9 cellular contexts compared by ENCODE assay signal in genomic region chrX:100895365-100896075, GRCh38. TPM values are rescaled to one million over a fixed set of nuclear protein-coding genes. Genes with fewer than 3 reads are reported as not detected.
DNase-seq lines count a peak whose midpoint lies in the region; ATAC-seq and TF ChIP-seq lines count a peak whose summit lies in the region.
"Had no signal": no experiment of that assay in that cellular context is flagged by ENCODE, and none has a peak within 500 bp of the region (broad histone marks: within the 10 kb centered on the region; RNA-seq: fewer than 3 reads in every experiment).

No MANE protein-coding gene starts in this region.

- 33 to 36% methylated on average over 5 of the region's 5 CpGs for WGBS in heart right ventricle, 2 donors
- no CpG with 5 or more reads among the region's 5 CpGs for WGBS in neuronal stem cell (ENCODE audit: extremely low coverage in 2 of 2, insufficient read length in 2 of 2, insufficient replicate concordance in 1 of 2), 2 donors

- H2BK5ac ChIP-seq in neuronal stem cell (ENCODE audit: low read length) = no peak overlapping the region

- TF ChIP-seq CTCF in heart right ventricle (IDR thresholded peaks at IDR 0.05) = peak in 8 of 9 donors; percentile 14 to 40 (median 28)
- peak in 1 of 2 donors; percentile 49 for TF ChIP-seq CTCF in right atrium auricular region (IDR thresholded peaks at IDR 0.05)

- H3K79me1 ChIP-seq in neuronal stem cell (ENCODE audit: low read depth, low read length) = no peaks in the 10 kb centered on the region

- no peak overlapping the region for H3K23ac ChIP-seq in neuronal stem cell (ENCODE audit: low read depth, low read length, poor library complexity)

- ATAC-seq in heart right ventricle (peak in 1 of 8 donors; percentile 25), HG02870 (IDR thresholded peaks at IDR 0.05; ENCODE audit: unreplicated experiment) (peak; percentile 59), HG02642 (IDR thresholded peaks at IDR 0.05; ENCODE audit: poor library complexity, unreplicated experiment) (no peak), GM19455 (IDR thresholded peaks at IDR 0.05; ENCODE audit: unreplicated experiment) (no peak)

- DNase-seq in heart right ventricle = peak in 1 of 2 donors; percentile 2
- no peak for DNase-seq in right atrium auricular region (ENCODE audit: low spot score)
- peak; percentile 2 for DNase-seq in NCI-H82 treated with DMSO at 0.1 percent for 48 hours (lab: John Stamatoyannopoulos, UW; ENCODE audit: unreplicated experiment)
- DNase-seq in ecto neural progenitor cell (ENCODE audit: low spot score) = peak; percentile 44
- DNase-seq in neuronal stem cell (ENCODE audit: low spot score) = peak; percentile 4

- H3K27ac ChIP-seq in heart right ventricle (no peak overlapping the region), right atrium auricular region (no peak overlapping the region), neuronal stem cell (replicated peaks; ENCODE audit: low read length) (no peak overlapping the region)
- H3K27ac ChIP-seq: dorsolateral prefrontal cortex had no signal

- no peak overlapping the region for H4K8ac ChIP-seq in neuronal stem cell (ENCODE audit: low read depth, low read length)

- no peaks in the 10 kb centered on the region for H3K9me3 ChIP-seq in heart right ventricle
- no peaks in the 10 kb centered on the region for H3K9me3 ChIP-seq in right atrium auricular region
- no peaks in the 10 kb centered on the region for H3K9me3 ChIP-seq in neuronal stem cell (replicated peaks in 1 of 2; ENCODE audit: control insufficient read depth in 2 of 2, insufficient read depth in 1 of 2, low read depth in 1 of 2, low read length in 2 of 2)

- no peak overlapping the region for H2AFZ ChIP-seq in neuronal stem cell (ENCODE audit: low read length)

- H3K4me2 ChIP-seq in neuronal stem cell (ENCODE audit: insufficient read depth, low read length, poor library complexity, severe bottlenecking) = no peak overlapping the region

- H3K4ac ChIP-seq in neuronal stem cell (ENCODE audit: low read length) = no peak overlapping the region

- H2BK15ac ChIP-seq in neuronal stem cell (ENCODE audit: low read length) = no peak overlapping the region

- H3K36me3 ChIP-seq in heart right ventricle = no peaks in the 10 kb centered on the region
- H3K36me3 ChIP-seq in right atrium auricular region = no peaks in the 10 kb centered on the region
- no peaks in the 10 kb centered on the region for H3K36me3 ChIP-seq in neuronal stem cell (replicated peaks in 1 of 2; ENCODE audit: control insufficient read depth in 2 of 2, insufficient read depth in 2 of 2, low read length in 2 of 2)

- H3K14ac ChIP-seq in neuronal stem cell (ENCODE audit: low read length) = no peak overlapping the region

- H3K4me1 ChIP-seq in heart right ventricle = no peaks in the 10 kb centered on the region
- no peaks in the 10 kb centered on the region for H3K4me1 ChIP-seq in right atrium auricular region
- no peaks in the 10 kb centered on the region for H3K4me1 ChIP-seq in neuronal stem cell (ENCODE audit: control insufficient read depth in 2 of 2, insufficient read depth in 1 of 2, low read depth in 1 of 2, low read length in 2 of 2)

- intact Hi-C loops in heart right ventricle (cut with DNase I) = loop anchor here in 4 of 10 donors (5.0 to 10.0 kb wide), 3 partner anchors 309 to 392 kb away; no protein-coding TSS in a partner anchor

- peaks cover 0 to 14% (median 0%) of the 10 kb centered on the region in 7 donors for H3K27me3 ChIP-seq in heart right ventricle
- H3K27me3 ChIP-seq in right atrium auricular region = peaks cover 0 to 3% of the 10 kb centered on the region in 2 donors
- no peaks in the 10 kb centered on the region for H3K27me3 ChIP-seq in neuronal stem cell (ENCODE audit: control insufficient read depth in 3 of 3, insufficient read depth in 3 of 3, low read depth in 1 of 3, low read length in 3 of 3)

- H4K91ac ChIP-seq in neuronal stem cell (ENCODE audit: low read depth, low read length, poor library complexity) = no peak overlapping the region

- no peak overlapping the region for H3K9ac ChIP-seq in neuronal stem cell (ENCODE audit: low read depth, low read length, poor library complexity)

- no peak overlapping the region for H2BK120ac ChIP-seq in neuronal stem cell (ENCODE audit: low read depth, low read length)

- H3K4me3 ChIP-seq in heart right ventricle = no peak overlapping the region
- no peak overlapping the region for H3K4me3 ChIP-seq in right atrium auricular region
- no peak overlapping the region for H3K4me3 ChIP-seq in neuronal stem cell (ENCODE audit: low read length in 2 of 2)
- H3K4me3 ChIP-seq: dorsolateral prefrontal cortex had no signal

- no peak overlapping the region for H2AK5ac ChIP-seq in neuronal stem cell (ENCODE audit: low read depth, low read length)

- H3K18ac ChIP-seq in neuronal stem cell (ENCODE audit: low read length) = no peak overlapping the region

- H2BK12ac ChIP-seq in neuronal stem cell (ENCODE audit: low read length) = no peak overlapping the region

RNA-seq across cellular contexts. Expression of gene NOX1, which starts 21.4 kb away (rescaled TPM):
- total RNA-seq in heart right ventricle = not detected
- polyA plus RNA-seq in heart right ventricle = not detected
- under 1 TPM in 1 of 2 donors, not detected in 1; 0.82 TPM for total RNA-seq in right atrium auricular region
- 0.01 TPM for polyA plus RNA-seq in neuronal stem cell (2013, experiment 1 of 2)
- not detected for polyA plus RNA-seq in neuronal stem cell (2013, experiment 2 of 2)

RNA-seq across cellular contexts. Expression of gene XKRX, which starts 33.2 kb away (rescaled TPM):
- total RNA-seq in heart right ventricle (not detected), right atrium auricular region (under 1 TPM in 1 of 2 donors, not detected in 1; 0.28 TPM)
- under 1 TPM in 1 of 2 donors, not detected in 1; 0.03 TPM for polyA plus RNA-seq in heart right ventricle
- 0.50 TPM for polyA plus RNA-seq in neuronal stem cell (2013, experiment 1 of 2)
- 0.46 TPM for polyA plus RNA-seq in neuronal stem cell (2013, experiment 2 of 2)
